14 cellular contexts compared by ENCODE assay signal in genomic region chr15:98322551-98322950, GRCh38.
"Had no signal": no experiment of that assay in that cellular context is flagged by ENCODE, and none has a peak within 500 bp of the region (broad histone marks: within the 10 kb centered on the region; RNA-seq: fewer than 3 reads in every experiment).

No MANE protein-coding gene starts in this region.

- H3K27ac ChIP-seq: cardiac muscle cell, lower lobe of right lung, sigmoid colon, spleen, suprapubic skin had no signal

- DNase-seq: activated CD4-positive, alpha-beta T cell treated with anti-CD3 and anti-CD28 coated beads, Interleukin-2, amount 50 U/mL, for 1 hour; activated CD8-positive, alpha-beta memory T cell treated with anti-CD3 and anti-CD28 coated beads for 24 hours; aorta; endodermal cell; foreskin fibroblast; head of caudate nucleus; left cardiac atrium; lower lobe of right lung; sigmoid colon; spleen; trophoblast cell had no signal

- ATAC-seq: activated CD4-positive, CD25-positive, alpha-beta regulatory T cell treated with anti-CD3 and anti-CD28 coated beads, Interleukin-2, amount 50 U/mL, for 24 hours; lower lobe of right lung had no signal
